In the genomic region with DNA sequence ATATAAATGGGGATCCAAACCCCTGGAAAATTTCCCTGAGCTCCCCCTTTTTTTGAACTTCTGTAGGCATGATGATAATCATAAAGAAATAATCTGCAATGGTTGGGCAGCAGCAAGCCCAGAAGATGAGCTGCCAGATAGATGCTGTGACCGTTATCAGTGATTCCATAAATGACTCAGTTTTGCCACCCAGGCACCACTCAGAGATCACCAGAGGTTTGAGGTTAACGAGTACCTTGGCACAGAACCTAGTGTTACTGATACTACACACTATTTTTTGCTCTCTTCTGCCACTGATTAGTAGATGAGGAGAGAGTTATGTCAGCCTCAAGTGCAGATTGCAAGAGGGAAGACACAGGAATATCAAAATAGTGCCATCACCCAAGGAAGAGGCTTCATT, we compare ENCODE assay signal across 12 cellular contexts.
DNase-seq lines count a peak whose midpoint lies in the region; ATAC-seq and TF ChIP-seq lines count a peak whose summit lies in the region.
"Had no signal": no experiment of that assay in that cellular context is flagged by ENCODE, and none has a peak within 500 bp of the region (broad histone marks: within the 10 kb centered on the region; RNA-seq: fewer than 3 reads in every experiment).

No MANE protein-coding gene starts in this region.

- H3K27ac Mint-ChIP-seq in CD4-positive, alpha-beta memory T cell, result peak overlapping the region in 6 of 7 donors; percentile 19 to 66 (median 32)
- H3K27ac Mint-ChIP-seq in activated CD8-positive, alpha-beta T cell treated with anti-CD3 and anti-CD28 coated beads, Interleukin-2, amount 10 ng/mL, durations not matched to agents 7 days and 5 days, result peak overlapping the region; percentile 10
- H3K27ac Mint-ChIP-seq: WTC11 had no signal

- H3K9me3 ChIP-seq in CD4-positive, alpha-beta memory T cell (ENCODE audit: control insufficient read depth in 1 of 2, low read length in 2 of 2), result no peaks in the 10 kb centered on the region
- H3K9me3 ChIP-seq in BE2C (no peaks in the 10 kb centered on the region), body of pancreas (no peaks in the 10 kb centered on the region)

- no peaks in the 10 kb centered on the region for H3K27me3 ChIP-seq in CD4-positive, alpha-beta memory T cell (ENCODE audit: insufficient read depth, low read length)
- H3K27me3 ChIP-seq in BE2C (no peaks in the 10 kb centered on the region), body of pancreas (no peaks in the 10 kb centered on the region)
- H3K27me3 ChIP-seq: tibial nerve had no signal

- no peak overlapping the region for H3K4me3 ChIP-seq in CD4-positive, alpha-beta memory T cell (ENCODE audit: low read length in 2 of 2)
- H3K4me3 ChIP-seq in BE2C (ENCODE audit: low read depth, low read length) (no peak overlapping the region), body of pancreas (no peak overlapping the region)
- H3K4me3 ChIP-seq: skin epidermis, tibial nerve had no signal

- no peak overlapping the region for H3K4me3 Mint-ChIP-seq in CD4-positive, alpha-beta memory T cell
- H3K4me3 Mint-ChIP-seq in activated CD8-positive, alpha-beta T cell treated with anti-CD3 and anti-CD28 coated beads, Interleukin-2, amount 10 ng/mL, durations not matched to agents 7 days and 5 days, result no peak overlapping the region
- H3K4me3 Mint-ChIP-seq: WTC11 had no signal

- H3K27me3 Mint-ChIP-seq in CD4-positive, alpha-beta memory T cell, result no peaks in the 10 kb centered on the region
- no peaks in the 10 kb centered on the region for H3K27me3 Mint-ChIP-seq in activated CD8-positive, alpha-beta T cell treated with anti-CD3 and anti-CD28 coated beads, Interleukin-2, amount 10 ng/mL, durations not matched to agents 7 days and 5 days (ENCODE audit: low read depth)

- POLR2A ChIA-PET in CD4-positive, alpha-beta memory T cell (lab: Charles Lee; ENCODE audit: partially characterized antibody), result interaction anchor here (1.3 kb wide), 1 partner anchor 70 kb away, joined by 3 read pairs; no protein-coding TSS in a partner anchor
- POLR2A ChIA-PET in activated CD8-positive, alpha-beta T cell treated with anti-CD3 and anti-CD28 coated beads, Interleukin-2, amount 10 ng/mL, durations not matched to agents 7 days and 5 days (lab: Charles Lee), result interaction anchor here (0.7 to 1.1 kb wide), 2 partner anchors 38 to 39 kb away, joined by 3 read pairs; no protein-coding TSS in a partner anchor

- CTCF ChIA-PET in CD4-positive, alpha-beta memory T cell (lab: Charles Lee; ENCODE audit: partially characterized antibody), result no interaction called here
- CTCF ChIA-PET in activated CD8-positive, alpha-beta T cell treated with anti-CD3 and anti-CD28 coated beads, Interleukin-2, amount 10 ng/mL, durations not matched to agents 7 days and 5 days (lab: Charles Lee), result interaction anchor here (0.9 to 1.9 kb wide), 6 partner anchors 9 to 208 kb away, joined by 3 to 8 read pairs (median 3); no protein-coding TSS in a partner anchor

- H3K27ac ChIP-seq in CD4-positive, alpha-beta memory T cell (ENCODE audit: low read depth, low read length), result no peak overlapping the region
- no peak overlapping the region for H3K27ac ChIP-seq in body of pancreas
- H3K27ac ChIP-seq: RWPE1, skin epidermis, tibial nerve had no signal

- intact Hi-C loops in CD4-positive, alpha-beta memory T cell (cut with micrococcal nuclease), result no loop called here
- intact Hi-C loops in body of pancreas (cut with DNase I), result no loop called here

- TF ChIP-seq CTCF in BE2C (IDR thresholded peaks at IDR 0.05; ENCODE audit: low read depth, low read length) (no peak), body of pancreas (IDR thresholded peaks at IDR 0.05) (no peak)

- DNase-seq in CD4-positive, alpha-beta memory T cell, result peak in 1 of 5 donors; percentile 53
- peak; percentile 51 for DNase-seq in activated CD8-positive, alpha-beta T cell treated with anti-CD3 and anti-CD28 coated beads, Interleukin-2, amount 10 ng/mL, durations not matched to agents 7 days and 5 days
- peak; percentile 6 for DNase-seq in stimulated activated CD4-positive, alpha-beta T cell treated with anti-CD3 and anti-CD28 coated beads, Interleukin-12 subunit alpha, Interleukin-12 subunit beta, amount 100 ng/mL, for 4 hours
- no peak for DNase-seq in BE2C
- DNase-seq in body of pancreas, result no peak
- no peak for DNase-seq in Kasumi-1 (lab: John Stamatoyannopoulos, UW)

- WGBS in body of pancreas, 2 donors, result 70 to 83% methylated on average over 2 of the region's 2 CpGs

- H3K9me3 Mint-ChIP-seq in CD4-positive, alpha-beta memory T cell, result no peaks in the 10 kb centered on the region
- H3K9me3 Mint-ChIP-seq in activated CD8-positive, alpha-beta T cell treated with anti-CD3 and anti-CD28 coated beads, Interleukin-2, amount 10 ng/mL, durations not matched to agents 7 days and 5 days (ENCODE audit: insufficient read depth), result peaks cover 7% of the 10 kb centered on the region
- H3K9me3 Mint-ChIP-seq: WTC11 had no signal

- no peak for TF ChIP-seq POLR2A in body of pancreas (IDR thresholded peaks at IDR 0.05)

- H3K4me1 Mint-ChIP-seq in CD4-positive, alpha-beta memory T cell, result peaks cover 8 to 24% (median 11%) of the 10 kb centered on the region in 4 donors
- H3K4me1 Mint-ChIP-seq in activated CD8-positive, alpha-beta T cell treated with anti-CD3 and anti-CD28 coated beads, Interleukin-2, amount 10 ng/mL, durations not matched to agents 7 days and 5 days (ENCODE audit: low read depth), result peaks cover 45% of the 10 kb centered on the region
- H3K4me1 Mint-ChIP-seq: WTC11 had no signal

- H3K36me3 ChIP-seq in CD4-positive, alpha-beta memory T cell (ENCODE audit: insufficient read depth, low read length), result no peaks in the 10 kb centered on the region
- H3K36me3 ChIP-seq in BE2C, result no peaks in the 10 kb centered on the region
- H3K36me3 ChIP-seq in body of pancreas (replicated peaks in 1 of 2; ENCODE audit: insufficient read depth in 1 of 2, low read depth in 2 of 2), result no peaks in the 10 kb centered on the region
- H3K36me3 ChIP-seq: tibial nerve had no signal

- no peaks in the 10 kb centered on the region for H3K4me1 ChIP-seq in CD4-positive, alpha-beta memory T cell (ENCODE audit: insufficient read depth, low read length)
- H3K4me1 ChIP-seq in BE2C (no peaks in the 10 kb centered on the region), body of pancreas (peaks cover 6% of the 10 kb centered on the region)
- H3K4me1 ChIP-seq: tibial nerve had no signal

- ATAC-seq in GM21786 (IDR thresholded peaks at IDR 0.05; ENCODE audit: unreplicated experiment), result peak; percentile 34
- ATAC-seq in activated CD8-positive, alpha-beta T cell treated with anti-CD3 and anti-CD28 coated beads, Interleukin-2, amount 10 ng/mL, durations not matched to agents 7 days and 5 days, result peak; percentile 75
- no peak for ATAC-seq in GM19395 (IDR thresholded peaks at IDR 0.05; ENCODE audit: unreplicated experiment)
- no peak for ATAC-seq in body of pancreas
- ATAC-seq: WTC11 had no signal

- no peaks in the 10 kb centered on the region for H3K36me3 Mint-ChIP-seq in CD4-positive, alpha-beta memory T cell
- H3K36me3 Mint-ChIP-seq in activated CD8-positive, alpha-beta T cell treated with anti-CD3 and anti-CD28 coated beads, Interleukin-2, amount 10 ng/mL, durations not matched to agents 7 days and 5 days (ENCODE audit: low read depth), result no peaks in the 10 kb centered on the region
- H3K36me3 Mint-ChIP-seq: WTC11 had no signal

Comparison
In these comparisons a context has a peak if more than half of its experiments do, and no peak if none do; other contexts are left out.
1. DNase-seq: peak in activated CD8-positive, alpha-beta T cell treated with anti-CD3 and anti-CD28 coated beads, Interleukin-2, amount 10 ng/mL, durations not matched to agents 7 days and 5 days (single experiment) and stimulated activated CD4-positive, alpha-beta T cell treated with anti-CD3 and anti-CD28 coated beads, Interleukin-12 subunit alpha, Interleukin-12 subunit beta, amount 100 ng/mL, for 4 hours (single experiment); none in BE2C (single experiment), body of pancreas (0 of 4) and Kasumi-1 (0 of 2).
2. ATAC-seq: peak in GM21786 (single experiment) and activated CD8-positive, alpha-beta T cell treated with anti-CD3 and anti-CD28 coated beads, Interleukin-2, amount 10 ng/mL, durations not matched to agents 7 days and 5 days (single experiment); none in GM19395 (single experiment) and body of pancreas (single experiment).